ENCODE assay signal across 8 cellular contexts in genomic region chr10:46782001-46782874, GRCh38.
DNase-seq lines count a peak whose midpoint lies in the region; ATAC-seq, FAIRE-seq and TF ChIP-seq lines count a peak whose summit lies in the region.
"Not testable (repeated sequence)": the region's sequence is repeated elsewhere in the genome, so short reads cannot be mapped to it uniquely, and the experiment has no call there.

No MANE protein-coding gene starts in this region.

- intact Hi-C loops in activated CD4-positive, alpha-beta T cell treated with anti-CD3 and anti-CD28 coated beads for 36 hours (cut with DNase I, micrococcal nuclease), result not testable (repeated sequence)

- not testable (repeated sequence) for H3K4me3 ChIP-seq in ACC112 (ENCODE audit: low read depth, low read length); GM23248; bronchial epithelial cell (ENCODE audit: low read depth, low read length); kidney epithelial cell (ENCODE audit: low read depth, low read length)

- not testable (repeated sequence) for H4K20me1 ChIP-seq in GM23248 (ENCODE audit: insufficient read depth)

- in situ Hi-C loops in GM23248 (cut with MboI), result not testable (repeated sequence)

- not testable (repeated sequence) for H3K36me3 ChIP-seq in ACC112 (ENCODE audit: insufficient read depth, low read length); GM23248 (ENCODE audit: low read depth); bronchial epithelial cell (ENCODE audit: control insufficient read depth, insufficient read depth, low read length); kidney epithelial cell (ENCODE audit: control insufficient read depth, insufficient read depth, low read length)

- not testable (repeated sequence) for H3K79me2 ChIP-seq in ACC112 (ENCODE audit: control insufficient read depth, insufficient read depth, low read length, unreplicated experiment); GM23248 (ENCODE audit: insufficient read depth)

- peak overlapping the region; percentile 88 for H3K4me2 ChIP-seq in GM23248 (ENCODE audit: unreplicated experiment)

- H3K4me3 Mint-ChIP-seq in activated CD4-positive, alpha-beta T cell treated with anti-CD3 and anti-CD28 coated beads for 36 hours; stimulated activated effector memory CD8-positive, alpha-beta T cell treated with anti-CD3 and anti-CD28 coated beads, Interleukin-12 subunit alpha, Interleukin-12 subunit beta, amount 100 ng/mL, for 72 hours: not testable (repeated sequence)

- not testable (repeated sequence) for H3K9me2 ChIP-seq in GM23248 (ENCODE audit: insufficient read depth)

- not testable (repeated sequence) for H3K9me3 ChIP-seq in GM23248 (ENCODE audit: low read depth)

- H3K9me3 Mint-ChIP-seq in activated CD4-positive, alpha-beta T cell treated with anti-CD3 and anti-CD28 coated beads for 36 hours (ENCODE audit: low read depth); stimulated activated effector memory CD8-positive, alpha-beta T cell treated with anti-CD3 and anti-CD28 coated beads, Interleukin-12 subunit alpha, Interleukin-12 subunit beta, amount 100 ng/mL, for 72 hours: not testable (repeated sequence)

- H3K9ac ChIP-seq in GM23248, result peak overlapping the region; percentile 70

- not testable (repeated sequence) for H3K4me1 Mint-ChIP-seq in activated CD4-positive, alpha-beta T cell treated with anti-CD3 and anti-CD28 coated beads for 36 hours
- peaks cover 14% of the 10 kb centered on the region for H3K4me1 Mint-ChIP-seq in stimulated activated effector memory CD8-positive, alpha-beta T cell treated with anti-CD3 and anti-CD28 coated beads, Interleukin-12 subunit alpha, Interleukin-12 subunit beta, amount 100 ng/mL, for 72 hours

- 34 to 43% methylated on average over 4 of the region's 4 CpGs for WGBS in GM23248 (ENCODE audit: low coverage in 1 of 2, low lambda C conversion rate in 2 of 2, missing lambda C conversion rate in 2 of 2), 2 experiments

- POLR2A ChIA-PET in activated CD4-positive, alpha-beta T cell treated with anti-CD3 and anti-CD28 coated beads for 36 hours (lab: Charles Lee), result interaction anchor here (0.7 kb wide), 1 partner anchor 413 kb away, joined by 3 read pairs; no protein-coding TSS in a partner anchor

- DNase-seq in GM23248 (peak; percentile 67), bronchial epithelial cell (ENCODE audit: low read depth) (peak; percentile 65), kidney epithelial cell (ENCODE audit: low read depth) (peak; percentile 10)
- not testable (repeated sequence) for DNase-seq in activated CD4-positive, alpha-beta T cell treated with anti-CD3 and anti-CD28 coated beads for 36 hours; stimulated activated effector memory CD8-positive, alpha-beta T cell treated with anti-CD3 and anti-CD28 coated beads, Interleukin-12 subunit alpha, Interleukin-12 subunit beta, amount 100 ng/mL, for 72 hours (ENCODE audit: low spot score in 2 of 2)

- not testable (repeated sequence) for H3K27me3 Mint-ChIP-seq in activated CD4-positive, alpha-beta T cell treated with anti-CD3 and anti-CD28 coated beads for 36 hours

- CTCF ChIA-PET in activated CD4-positive, alpha-beta T cell treated with anti-CD3 and anti-CD28 coated beads for 36 hours (lab: Charles Lee), result not testable (repeated sequence)

- ATAC-seq in GM18861 (IDR thresholded peaks at IDR 0.05; ENCODE audit: unreplicated experiment), result peak; percentile 79
- ATAC-seq in HG03354 (IDR thresholded peaks at IDR 0.05; ENCODE audit: poor library complexity, severe bottlenecking, unreplicated experiment), result peak; percentile 64
- peak; percentile 24 for ATAC-seq in activated CD4-positive, alpha-beta T cell treated with anti-CD3 and anti-CD28 coated beads for 36 hours
- ATAC-seq in stimulated activated effector memory CD8-positive, alpha-beta T cell treated with anti-CD3 and anti-CD28 coated beads, Interleukin-12 subunit alpha, Interleukin-12 subunit beta, amount 100 ng/mL, for 72 hours, result peak; percentile 68

- H3K36me3 Mint-ChIP-seq in activated CD4-positive, alpha-beta T cell treated with anti-CD3 and anti-CD28 coated beads for 36 hours (ENCODE audit: low read depth); stimulated activated effector memory CD8-positive, alpha-beta T cell treated with anti-CD3 and anti-CD28 coated beads, Interleukin-12 subunit alpha, Interleukin-12 subunit beta, amount 100 ng/mL, for 72 hours: not testable (repeated sequence)

- not testable (repeated sequence) for H3K27me3 ChIP-seq in ACC112 (ENCODE audit: insufficient read depth, low read length); GM23248 (replicated peaks; ENCODE audit: insufficient read depth); bronchial epithelial cell (ENCODE audit: control insufficient read depth, insufficient read depth, low read length); kidney epithelial cell (ENCODE audit: control insufficient read depth, insufficient read depth, low read length)

- TF ChIP-seq CTCF in bronchial epithelial cell (IDR thresholded peaks at IDR 0.05; ENCODE audit: insufficient read depth, low read length, severe bottlenecking); kidney epithelial cell (IDR thresholded peaks at IDR 0.05; ENCODE audit: insufficient read depth, low read length, poor library complexity, severe bottlenecking): not testable (repeated sequence)

- not testable (repeated sequence) for FAIRE-seq in bronchial epithelial cell (lab: Jason Lieb, UNC)

- H3F3A ChIP-seq in GM23248 (ENCODE audit: insufficient read depth), result peaks cover 22% of the 10 kb centered on the region

- H3K4me1 ChIP-seq in ACC112 (ENCODE audit: control insufficient read depth, insufficient read depth, low read length, unreplicated experiment), result peaks cover 11% of the 10 kb centered on the region
- peaks cover 30% of the 10 kb centered on the region for H3K4me1 ChIP-seq in GM23248 (ENCODE audit: insufficient read depth)

- H2AFZ ChIP-seq in ACC112 (ENCODE audit: low read length, unreplicated experiment); GM23248: not testable (repeated sequence)

- H3K27ac ChIP-seq in ACC112 (ENCODE audit: low read depth, low read length), result peak overlapping the region; percentile 87
- peak overlapping the region; percentile 89 for H3K27ac ChIP-seq in GM23248

- not testable (repeated sequence) for H3K27ac Mint-ChIP-seq in activated CD4-positive, alpha-beta T cell treated with anti-CD3 and anti-CD28 coated beads for 36 hours
- peak overlapping the region; percentile 71 for H3K27ac Mint-ChIP-seq in stimulated activated effector memory CD8-positive, alpha-beta T cell treated with anti-CD3 and anti-CD28 coated beads, Interleukin-12 subunit alpha, Interleukin-12 subunit beta, amount 100 ng/mL, for 72 hours

Comparison
In these comparisons a context has a peak if more than half of its experiments do, and no peak if none do; other contexts are left out.
1. ATAC-seq: peak in every context shown above with its lines; median percentile 79 in GM18861; 68 in stimulated activated effector memory CD8-positive, alpha-beta T cell treated with anti-CD3 and anti-CD28 coated beads, Interleukin-12 subunit alpha, Interleukin-12 subunit beta, amount 100 ng/mL, for 72 hours; 64 in HG03354; 24 in activated CD4-positive, alpha-beta T cell treated with anti-CD3 and anti-CD28 coated beads for 36 hours.